13 cellular contexts compared by ENCODE assay signal in genomic region chr21:41648591-41649031, GRCh38.
DNase-seq lines count a peak whose midpoint lies in the region; ATAC-seq and TF ChIP-seq lines count a peak whose summit lies in the region.
"Had no signal": no experiment of that assay in that cellular context is flagged by ENCODE, and none has a peak within 500 bp of the region (broad histone marks: within the 10 kb centered on the region; RNA-seq: fewer than 3 reads in every experiment).

No MANE protein-coding gene starts in this region.

- no peaks in the 10 kb centered on the region for H3K27me3 ChIP-seq in left ventricle myocardium inferior (ENCODE audit: low read depth)
- H3K27me3 ChIP-seq in foreskin keratinocyte, result no peaks in the 10 kb centered on the region
- no peaks in the 10 kb centered on the region for H3K27me3 ChIP-seq in aorta (ENCODE audit: control insufficient read depth in 1 of 2, insufficient read depth in 2 of 2, low read length in 1 of 2)

- 22 to 29% methylated on average over 9 of the region's 9 CpGs for WGBS in aorta, 2 donors

- ATAC-seq in Right ventricle myocardium inferior, result peak; percentile 61
- ATAC-seq in foreskin keratinocyte, result peak; percentile 82
- ATAC-seq in aorta (ENCODE audit: low FRiP score), result peak; percentile 65
- no peak for ATAC-seq in HG02588 (IDR thresholded peaks at IDR 0.05; ENCODE audit: unreplicated experiment)
- ATAC-seq: gastroesophageal sphincter had no signal

- H3K4me3 ChIP-seq in left ventricle myocardium inferior, result no peak overlapping the region
- no peak overlapping the region for H3K4me3 ChIP-seq in aorta (ENCODE audit: low read length in 2 of 2)
- H3K4me3 ChIP-seq: gastroesophageal sphincter, lung, sigmoid colon had no signal

- H3K36me3 ChIP-seq in left ventricle myocardium inferior (no peaks in the 10 kb centered on the region), aorta (ENCODE audit: control insufficient read depth in 1 of 2, insufficient read depth in 2 of 2, low read length in 1 of 2) (no peaks in the 10 kb centered on the region)
- H3K36me3 ChIP-seq: gastroesophageal sphincter, sigmoid colon had no signal

- H3K4me1 ChIP-seq in left ventricle myocardium inferior, result peaks cover 16% of the 10 kb centered on the region
- H3K4me1 ChIP-seq in foreskin keratinocyte, result peaks cover 44% of the 10 kb centered on the region
- peaks cover 0 to 1% of the 10 kb centered on the region in 2 donors for H3K4me1 ChIP-seq in aorta (ENCODE audit: control insufficient read depth in 1 of 2, insufficient read depth in 2 of 2, low read length in 2 of 2)
- H3K4me1 ChIP-seq: gastroesophageal sphincter had no signal

- H3K9me3 ChIP-seq in left ventricle myocardium inferior (replicated peaks), result no peaks in the 10 kb centered on the region
- H3K9me3 ChIP-seq in aorta (ENCODE audit: control insufficient read depth, low read length), result no peaks in the 10 kb centered on the region
- H3K9me3 ChIP-seq: gastroesophageal sphincter, sigmoid colon had no signal

- intact Hi-C loops in Right ventricle myocardium inferior (cut with DNase I) (no loop called here), left ventricle myocardium inferior (cut with micrococcal nuclease) (no loop called here), aorta (cut with DNase I) (loop anchor here in 1 of 2 donors (10.0 kb wide), 1 partner anchor 116 kb away; the partner anchor contains the start of gene RIPK4)

- TF ChIP-seq CTCF in left ventricle myocardium inferior (IDR thresholded peaks at IDR 0.05; ENCODE audit: borderline replicate concordance), result no peak
- TF ChIP-seq CTCF in foreskin keratinocyte (conservative IDR thresholded peaks at IDR 0.05), result peak; percentile 33

- no peak for DNase-seq in Right ventricle myocardium inferior (ENCODE audit: missing footprints)
- no peak for DNase-seq in left ventricle myocardium inferior
- DNase-seq in amniotic stem cell (lab: John Stamatoyannopoulos, UW), result peak; percentile 56
- DNase-seq in foreskin keratinocyte, result peak; percentile 77 to 81
- DNase-seq in aorta, result no peak
- DNase-seq in activated effector memory CD4-positive, alpha-beta T cell treated with Interleukin-2 at 50 U/mL for 16 hours, result no peak
- no peak for DNase-seq in stimulated activated CD4-positive, alpha-beta T cell treated with anti-CD3 and anti-CD28 coated beads, Interleukin-1b, Interleukin-23, amount 100 ng/mL, for 48 hours
- DNase-seq: sigmoid colon had no signal

- H3K27ac ChIP-seq in left ventricle myocardium inferior (replicated peaks) (no peak overlapping the region), foreskin keratinocyte (peak overlapping the region; percentile 89), aorta (ENCODE audit: low read depth in 1 of 2, low read length in 2 of 2) (peak overlapping the region in 1 of 2 donors; percentile 23)
- H3K27ac ChIP-seq: 22Rv1, gastroesophageal sphincter, sigmoid colon, VCaP had no signal

Comparison
In these comparisons a context has a peak if more than half of its experiments do, and no peak if none do; other contexts are left out.
1. DNase-seq: peak in amniotic stem cell (single experiment) and foreskin keratinocyte (2 of 2); none in Right ventricle myocardium inferior (single experiment), left ventricle myocardium inferior (single experiment), aorta (0 of 2), activated effector memory CD4-positive, alpha-beta T cell treated with Interleukin-2 at 50 U/mL for 16 hours (single experiment) and stimulated activated CD4-positive, alpha-beta T cell treated with anti-CD3 and anti-CD28 coated beads, Interleukin-1b, Interleukin-23, amount 100 ng/mL, for 48 hours (single experiment).